Comparison of ENCODE assay signal across 19 cellular contexts in the genomic region with DNA sequence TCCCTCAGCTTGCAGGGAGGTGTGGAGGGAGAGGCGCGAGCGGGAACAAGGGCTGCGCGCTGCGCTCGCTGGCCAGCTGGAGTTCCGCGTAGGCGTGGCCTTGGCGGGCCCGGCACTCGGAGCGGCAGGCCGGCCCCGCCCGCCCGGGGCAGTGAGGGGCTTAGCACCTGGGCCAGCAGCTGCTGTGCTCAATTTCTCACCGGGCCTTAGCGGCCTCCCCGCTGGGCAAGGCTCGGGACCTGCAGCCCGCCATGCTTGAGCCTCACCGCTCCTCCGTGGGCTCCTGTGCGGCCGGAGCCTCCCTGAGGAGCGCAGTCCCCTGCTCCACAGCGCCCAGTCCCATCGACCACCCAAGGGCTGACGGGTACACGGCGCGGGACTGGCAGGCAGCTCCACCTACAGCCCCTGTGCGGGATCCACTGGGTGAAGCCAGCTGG.
"Had no signal": no experiment of that assay in that cellular context is flagged by ENCODE, and none has a peak within 500 bp of the region (broad histone marks: within the 10 kb centered on the region; RNA-seq: fewer than 3 reads in every experiment).

No MANE protein-coding gene starts in this region.

- DNase-seq: activated CD4-positive, alpha-beta T cell treated with anti-CD3 and anti-CD28 coated beads, Interleukin-2, amount 10 ng/mL, durations not matched to agents 7 days and 5 days; activated CD8-positive, alpha-beta memory T cell treated with anti-CD3 and anti-CD28 coated beads for 24 hours; activated naive CD4-positive, alpha-beta T cell treated with Interleukin-2 at 50 U/mL for 16 hours; activated naive CD8-positive, alpha-beta T cell treated with anti-CD3 and anti-CD28 coated beads, Interleukin-2, amount 50 U/mL, for 24 hours; aorta; cortex of kidney; effector CD8-positive, alpha-beta T cell; foreskin melanocyte; head of caudate nucleus; mesenchymal stem cell; naive thymus-derived CD8-positive, alpha-beta T cell; stomach; T-helper 2 cell; uterus had no signal

- ATAC-seq: activated naive CD8-positive, alpha-beta T cell treated with anti-CD3 and anti-CD28 coated beads, Interleukin-2, amount 50 U/mL, for 24 hours; left lung; naive thymus-derived CD8-positive, alpha-beta T cell had no signal

- H3K36me3 ChIP-seq: left lung, right atrium auricular region, stomach, thoracic aorta, uterus had no signal

- FAIRE-seq: islet of Langerhans, TTC549 had no signal

- H3K27ac ChIP-seq: left lung, right atrium auricular region, stomach, thoracic aorta, uterus had no signal

- H3K27me3 ChIP-seq: left lung, right atrium auricular region, stomach, uterus had no signal

- H3K9me3 ChIP-seq: right atrium auricular region, thoracic aorta, uterus had no signal

- H3K4me1 ChIP-seq: left lung, right atrium auricular region, stomach, uterus had no signal

- H3K4me3 ChIP-seq: left lung, right atrium auricular region, stomach, thoracic aorta, uterus had no signal
